ENCODE assay signal across 8 cellular contexts in genomic region chr7:3028071-3028766, GRCh38. TPM values are rescaled to one million over a fixed set of nuclear protein-coding genes. Genes with fewer than 3 reads are reported as not detected.
DNase-seq lines count a peak whose midpoint lies in the region; ATAC-seq lines count a peak whose summit lies in the region.

No MANE protein-coding gene starts in this region.

- ATAC-seq in HG02970 (IDR thresholded peaks at IDR 0.05; ENCODE audit: low FRiP score, unreplicated experiment) = no peak
- ATAC-seq in HG02642 (IDR thresholded peaks at IDR 0.05; ENCODE audit: poor library complexity, unreplicated experiment) = no peak

- peak; percentile 65 for DNase-seq in HT1080 (ENCODE audit: low read depth)
- DNase-seq in activated CD8-positive, alpha-beta memory T cell treated with anti-CD3 and anti-CD28 coated beads, Interleukin-2, amount 50 U/mL, for 48 hours = peak; percentile 72
- peak; percentile 20 for DNase-seq in glomerular endothelial cell (ENCODE audit: extremely low read depth, low read depth, low spot score)
- DNase-seq in stimulated activated CD4-positive, alpha-beta T cell treated with anti-CD3 and anti-CD28 coated beads, Interleukin-4, amount 100 ng/mL, for 1 hour = peak; percentile 38
- no peak for DNase-seq in SHP77 (lab: John Stamatoyannopoulos, UW)
- DNase-seq in NCI-H2196 (lab: John Stamatoyannopoulos, UW; ENCODE audit: unreplicated experiment) = no peak

RNA-seq across cellular contexts. Expression of gene CARD11, which starts 15.4 kb away (rescaled TPM):
- total RNA-seq in HT1080 (2014; rRNA removed; shearing (Covaris generic)) = 0.17 and 0.43 TPM in 2 replicates
- 0.01 TPM in 1 of 2 replicates, not detected in the other for polyA plus RNA-seq in HT1080 (2015; cell fraction: cytosol; rRNA removed)
- not detected in 2 replicates for polyA plus RNA-seq in HT1080 (2015; cell fraction: nucleus; rRNA removed)
- 3.5 and 4.6 TPM in 2 replicates for total RNA-seq in glomerular endothelial cell

Comparison
In these comparisons a context has a peak if more than half of its experiments do, and no peak if none do; other contexts are left out.
1. DNase-seq: peak in HT1080 (single experiment), activated CD8-positive, alpha-beta memory T cell treated with anti-CD3 and anti-CD28 coated beads, Interleukin-2, amount 50 U/mL, for 48 hours (single experiment), glomerular endothelial cell (single experiment) and stimulated activated CD4-positive, alpha-beta T cell treated with anti-CD3 and anti-CD28 coated beads, Interleukin-4, amount 100 ng/mL, for 1 hour (single experiment); none in SHP77 (0 of 2) and NCI-H2196 (single experiment).